Comparison of ENCODE assay signal across 11 cellular contexts in the genomic region with DNA sequence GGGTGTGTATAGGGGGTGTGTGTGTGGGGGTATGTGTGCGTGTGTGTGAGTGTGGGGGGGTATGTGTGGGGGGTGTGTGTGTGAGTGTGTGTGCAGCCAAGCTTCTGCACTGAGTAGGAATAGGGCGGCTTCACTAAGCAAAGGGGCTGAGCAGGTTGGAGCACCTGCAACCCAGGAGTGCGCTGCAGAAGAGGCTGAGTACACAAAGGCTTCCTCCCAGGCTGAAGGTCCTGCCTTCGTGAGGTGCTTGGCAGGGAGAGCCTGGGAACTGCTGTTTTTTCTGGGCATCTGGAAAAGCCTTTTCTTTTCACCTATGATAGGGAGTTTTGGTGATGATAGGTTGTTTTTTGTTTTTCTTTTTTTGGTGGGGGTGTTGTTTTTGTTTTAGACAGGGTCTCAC.
"Had no signal": no experiment of that assay in that cellular context is flagged by ENCODE, and none has a peak within 500 bp of the region (broad histone marks: within the 10 kb centered on the region; RNA-seq: fewer than 3 reads in every experiment).

No MANE protein-coding gene starts in this region.

- ATAC-seq: activated CD4-positive, CD25-positive, alpha-beta regulatory T cell treated with anti-CD3 and anti-CD28 coated beads, Interleukin-2, amount 50 U/mL, for 24 hours had no signal

- H3K36me3 ChIP-seq: brain microvascular endothelial cell, ovary, upper lobe of left lung had no signal

- H3K27me3 ChIP-seq: brain microvascular endothelial cell, ovary, upper lobe of left lung had no signal

- DNase-seq: activated CD4-positive, alpha-beta T cell treated with anti-CD3 and anti-CD28 coated beads, Interleukin-2, amount 50 U/mL, for 4 hours; activated effector memory CD4-positive, alpha-beta T cell treated with Interleukin-2 at 50 U/mL for 16 hours; activated T-cell treated with anti-CD3 and anti-CD28 coated beads, Interleukin-2, amount 50 U/mL, for 1 hour; amygdala; brain microvascular endothelial cell; effector memory CD4-positive, alpha-beta T cell; ovary; retina; stimulated activated CD4-positive, alpha-beta T cell treated with anti-CD3 and anti-CD28 coated beads, Interleukin-4, amount 100 ng/mL, for 1 hour had no signal

- H3K4me3 ChIP-seq: ovary, upper lobe of left lung had no signal

- H3K27ac ChIP-seq: brain microvascular endothelial cell, ovary, upper lobe of left lung had no signal
